Comparison of ENCODE assay signal across 33 cellular contexts in the genomic region with DNA sequence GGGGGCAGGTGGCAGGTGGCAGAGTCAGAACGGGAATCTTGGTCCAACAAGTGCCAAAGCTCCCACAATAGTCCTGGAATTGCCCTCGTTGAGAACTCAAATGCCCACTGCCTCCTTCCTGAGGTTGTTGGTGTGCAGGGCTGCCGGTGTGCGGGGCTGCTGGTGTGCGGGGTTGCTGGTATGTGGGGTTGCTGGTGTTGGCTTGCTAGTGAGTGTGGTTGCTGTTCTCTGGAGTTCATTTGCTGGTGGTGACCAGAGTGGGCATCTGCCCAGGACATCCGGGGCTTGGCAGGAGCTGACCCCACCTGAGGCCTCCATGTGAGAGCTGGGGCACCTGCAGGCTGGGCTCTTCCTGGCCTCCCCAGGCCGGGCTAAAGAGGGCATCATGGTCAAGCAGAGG. TPM values are rescaled to one million over a fixed set of nuclear protein-coding genes. Genes with fewer than 3 reads are reported as not detected.
"Had no signal": no experiment of that assay in that cellular context is flagged by ENCODE, and none has a peak within 500 bp of the region (broad histone marks: within the 10 kb centered on the region; RNA-seq: fewer than 3 reads in every experiment).

No MANE protein-coding gene starts in this region.

- H3K36me3 Mint-ChIP-seq: naive thymus-derived CD8-positive, alpha-beta T cell; stimulated activated memory B cell treated with anti-CD40 and anti-IgM and Interleukin-4, amounts not matched to agents 10 μg/mL and 1 μg/mL and 100 μg/mL, for 72 hours had no signal

- H3K27ac Mint-ChIP-seq: naive thymus-derived CD8-positive, alpha-beta T cell; nephron; progenitor cell of endocrine pancreas; stimulated activated memory B cell treated with anti-CD40 and anti-IgM and Interleukin-4, amounts not matched to agents 10 μg/mL and 1 μg/mL and 100 μg/mL, for 72 hours had no signal

- H3K4me3 Mint-ChIP-seq: naive thymus-derived CD8-positive, alpha-beta T cell; nephron; neural crest cell; stimulated activated memory B cell treated with anti-CD40 and anti-IgM and Interleukin-4, amounts not matched to agents 10 μg/mL and 1 μg/mL and 100 μg/mL, for 72 hours had no signal

- H3K27ac ChIP-seq: heart left ventricle, lower lobe of right lung, neutrophil, ovary, sigmoid colon, testis, thyroid gland, transverse colon, upper lobe of left lung had no signal

- FAIRE-seq: small intestine, urothelium cell line had no signal

- H3K9me3 Mint-ChIP-seq: naive thymus-derived CD8-positive, alpha-beta T cell; nephron had no signal

- H3K9me3 ChIP-seq: heart left ventricle, lower lobe of right lung, neutrophil, ovary, stomach, testis, thyroid gland, transverse colon, upper lobe of left lung had no signal

- ATAC-seq: heart left ventricle; left cardiac atrium; left ventricle myocardium superior; lower lobe of right lung; naive thymus-derived CD8-positive, alpha-beta T cell; right cardiac atrium; stimulated activated memory B cell treated with anti-CD40 and anti-IgM and Interleukin-4, amounts not matched to agents 10 μg/mL and 1 μg/mL and 100 μg/mL, for 72 hours had no signal

- H3K4me3 ChIP-seq: heart left ventricle, lower lobe of right lung, ovary, sigmoid colon, stomach, testis, thyroid gland, transverse colon, upper lobe of left lung had no signal

- DNase-seq: islet precursor cell; kidney glomerular epithelial cell; left cardiac atrium; left ventricle myocardium superior; lower lobe of right lung; mammary epithelial cell; mesenchymal stem cell; naive thymus-derived CD8-positive, alpha-beta T cell; occipital lobe; ovary; right cardiac atrium; sigmoid colon; small intestine; stimulated activated CD4-positive, alpha-beta T cell treated with anti-CD3 and anti-CD28 coated beads, Interleukin-1b, Interleukin-23, amount 100 ng/mL, for 48 hours; stimulated activated CD4-positive, alpha-beta T cell treated with anti-CD3 and anti-CD28 coated beads, Interleukin-2, amount 100 ng/mL, for 48 hours; stimulated activated CD4-positive, alpha-beta T cell treated with anti-CD3 and anti-CD28 coated beads, Interleukin-4, amount 100 ng/mL, for 4 hours; stimulated activated CD8-positive, alpha-beta memory T cell treated with anti-CD3 and anti-CD28 coated beads, Interleukin-4, amount 100 ng/mL, for 48 hours; stimulated activated naive CD4-positive, alpha-beta T cell treated with Interleukin-2 at 50 U/mL for 16 hours; testis; thyroid gland; transverse colon had no signal

- H3K4me1 Mint-ChIP-seq: nephron; stimulated activated memory B cell treated with anti-CD40 and anti-IgM and Interleukin-4, amounts not matched to agents 10 μg/mL and 1 μg/mL and 100 μg/mL, for 72 hours had no signal

- H3K27me3 ChIP-seq: ovary, testis, thyroid gland, upper lobe of left lung had no signal

- H3K36me3 ChIP-seq: heart left ventricle, lower lobe of right lung, neutrophil, ovary, sigmoid colon, stomach, thyroid gland, transverse colon, upper lobe of left lung had no signal

- H3K4me1 ChIP-seq: heart left ventricle, lower lobe of right lung, sigmoid colon, testis, thyroid gland, transverse colon had no signal

RNA-seq across cellular contexts. Expression of gene MPPED1, which starts 14.0 kb away (rescaled TPM):
- total RNA-seq: left ventricle myocardium superior; lower lobe of right lung; mammary epithelial cell; mucosa of gallbladder; naive thymus-derived CD8-positive, alpha-beta T cell; pulmonary artery endothelial cell; renal cortical epithelial cell; sigmoid colon; thyroid gland; transverse colon; upper lobe of left lung had no signal
- polyA plus RNA-seq: heart left ventricle, mammary epithelial cell, sigmoid colon had no signal

RNA-seq across cellular contexts. Expression of gene SCUBE1, which starts 54.6 kb away (rescaled TPM):
- total RNA-seq: mammary epithelial cell; naive thymus-derived CD8-positive, alpha-beta T cell; pulmonary artery endothelial cell had no signal
- polyA plus RNA-seq: mammary epithelial cell; naive thymus-derived CD8-positive, alpha-beta T cell had no signal
